In the genomic region with DNA sequence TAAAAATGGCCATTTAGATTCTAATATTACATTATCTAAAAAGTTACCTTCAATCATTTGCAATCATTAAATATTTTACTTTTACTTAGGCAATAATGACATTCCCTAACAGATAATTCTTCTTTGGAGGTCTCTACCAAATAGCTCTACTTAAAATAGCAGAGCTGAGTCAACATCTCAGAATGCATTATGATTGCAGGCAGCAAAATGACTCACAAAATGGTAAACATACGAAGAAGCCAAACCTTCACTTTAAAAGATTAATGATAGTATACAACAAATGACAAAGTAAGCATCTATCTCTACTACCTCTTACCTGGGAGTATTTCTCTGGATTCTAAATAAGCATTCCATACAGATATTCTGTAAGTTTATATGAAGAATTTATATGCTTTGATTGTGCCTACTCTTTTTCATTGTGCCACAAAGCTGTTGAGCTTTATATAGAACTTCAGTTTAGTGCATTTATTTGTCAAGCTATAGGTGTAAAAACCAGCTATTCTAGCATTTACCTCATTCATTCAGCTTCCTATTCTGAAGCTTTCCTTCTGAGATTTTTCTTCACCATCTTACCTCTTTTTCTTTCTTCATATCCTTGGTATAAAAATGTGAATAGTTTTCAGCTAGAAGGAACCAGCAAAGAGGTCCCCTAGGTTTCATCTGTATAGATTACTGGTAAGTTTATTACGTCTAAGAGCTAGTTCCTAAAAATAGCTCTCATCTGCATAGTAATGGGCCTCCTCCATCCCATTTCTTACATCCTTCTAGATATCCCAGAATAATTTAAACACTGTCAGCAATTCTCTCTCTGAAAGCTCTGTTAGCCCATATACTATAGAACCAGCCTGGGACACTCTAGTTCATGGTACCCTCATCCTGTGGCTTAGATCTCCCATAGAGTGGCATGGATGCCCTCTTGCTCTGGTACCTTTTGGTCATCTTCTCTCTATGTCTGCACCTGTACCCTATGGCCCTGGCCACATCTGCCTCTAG, we compare ENCODE assay signal across 16 cellular contexts. TPM values are rescaled to one million over a fixed set of nuclear protein-coding genes. Genes with fewer than 3 reads are reported as not detected.
A peak's percentile ranks its signal among the peaks of the same experiment; 100 is the strongest.
DNase-seq lines count a peak whose midpoint lies in the region; ATAC-seq and TF ChIP-seq lines count a peak whose summit lies in the region.
"Had no signal": no experiment of that assay in that cellular context is flagged by ENCODE, and none has a peak within 500 bp of the region (broad histone marks: within the 10 kb centered on the region; RNA-seq: fewer than 3 reads in every experiment).

No MANE protein-coding gene starts in this region.

- H3K27ac ChIP-seq in breast epithelium (no peak overlapping the region), SU-DHL-6 (ENCODE audit: low read depth, low read length) (no peak overlapping the region), H9 (ENCODE audit: insufficient read length, low read depth, low read length) (no peak overlapping the region)
- H3K27ac ChIP-seq: sigmoid colon, tibial artery had no signal

- H2AFZ ChIP-seq in SU-DHL-6 (ENCODE audit: low read depth, low read length, severe bottlenecking) (peak overlapping the region; percentile 20), H9 (ENCODE audit: low read length) (no peak overlapping the region)

- no peak overlapping the region for H3K14ac ChIP-seq in H9 (ENCODE audit: insufficient read depth, low read length)

- DNase-seq in MCF 10A (ENCODE audit: unreplicated experiment) (peak; percentile 62), breast epithelium (ENCODE audit: low spot score in 2 of 2) (no peak), fibroblast of the aortic adventitia (ENCODE audit: low read depth) (peak; percentile 85), smooth muscle cell of the brain vasculature (ENCODE audit: low read depth, low spot score) (peak; percentile 9), H9 (no peak), cerebellar nuclear complex (lab: John Stamatoyannopoulos, UW) (no peak)
- DNase-seq: activated CD8-positive, alpha-beta memory T cell treated with anti-CD3 and anti-CD28 coated beads for 24 hours; activated naive CD4-positive, alpha-beta T cell treated with anti-CD3 and anti-CD28 coated beads, Interleukin-2, amount 50 U/mL, for 16 hours; NCI-H146; NK-92 treated with Interleukin-12 subunit alpha and Interleukin-12 subunit beta, amount 100 ng/mL, for 24 hours; sigmoid colon; tibial artery had no signal

- no peak overlapping the region for H3K18ac ChIP-seq in H9 (ENCODE audit: insufficient read length, low read depth, low read length)

- no peaks in the 10 kb centered on the region for H3K4me1 ChIP-seq in breast epithelium
- H3K4me1 ChIP-seq in H9 (ENCODE audit: insufficient read depth, low read length), result no peaks in the 10 kb centered on the region; the same call in 1 of the 2 replicates

- H3K36me3 ChIP-seq in breast epithelium (no peaks in the 10 kb centered on the region), SU-DHL-6 (ENCODE audit: low read length) (no peaks in the 10 kb centered on the region)
- H3K36me3 ChIP-seq: sigmoid colon, tibial artery had no signal

- H2AK5ac ChIP-seq in H9 (ENCODE audit: insufficient read length, low read length), result no peak overlapping the region

- no peak overlapping the region for H3K4me2 ChIP-seq in SU-DHL-6 (ENCODE audit: low read depth, low read length, poor library complexity, severe bottlenecking)
- no peak overlapping the region for H3K4me2 ChIP-seq in H9 (ENCODE audit: insufficient read depth, insufficient read length, low read length)

- no peak overlapping the region for H3K56ac ChIP-seq in H9 (ENCODE audit: insufficient read length, low read depth, low read length)

- WGBS in H9 (ENCODE audit: extremely low coverage, insufficient read length, low lambda C conversion rate), result no CpG with 5 or more reads among the region's 2 CpGs

- H3K23me2 ChIP-seq in H9 (ENCODE audit: insufficient read length, low read depth, low read length, poor library complexity, severe bottlenecking), result no peaks in the 10 kb centered on the region

- H3K4me1 Mint-ChIP-seq in MCF 10A (ENCODE audit: insufficient read depth, unreplicated experiment) (no peaks in the 10 kb centered on the region), H9 (peaks cover 15 to 19% of the 10 kb centered on the region in 2 experiments)

- H4K5ac ChIP-seq in H9 (ENCODE audit: insufficient read length, low read depth, low read length), result no peak overlapping the region

- H3K79me1 ChIP-seq in H9 (ENCODE audit: insufficient read depth, low read depth, low read length, poor library complexity, severe bottlenecking), result no peaks in the 10 kb centered on the region

- H3K27me3 ChIP-seq in breast epithelium, result no peaks in the 10 kb centered on the region
- H3K27me3 ChIP-seq in SU-DHL-6 (ENCODE audit: low read length), result no peaks in the 10 kb centered on the region
- peaks cover 8% of the 10 kb centered on the region; the same call in 1 of the 2 replicates for H3K27me3 ChIP-seq in H9 (ENCODE audit: insufficient read depth, low read length)
- H3K27me3 ChIP-seq: sigmoid colon had no signal

- intact Hi-C loops in MCF 10A (cut with micrococcal nuclease), result no loop called here
- intact Hi-C loops in breast epithelium (cut with DNase I; ENCODE audit: low total_unique reads), result no loop called here

- no peak for TF ChIP-seq POLR2A in breast epithelium (IDR thresholded peaks at IDR 0.05)

- H3K9me3 Mint-ChIP-seq in MCF 10A (ENCODE audit: unreplicated experiment), result no peaks in the 10 kb centered on the region
- no peaks in the 10 kb centered on the region; a peak in 1 of 5 replicates for H3K9me3 Mint-ChIP-seq in H9

- H3F3A ChIP-seq in SU-DHL-6 (ENCODE audit: insufficient read depth), result no peaks in the 10 kb centered on the region

- no peak overlapping the region for H2BK20ac ChIP-seq in H9 (ENCODE audit: low read depth, low read length, poor library complexity, severe bottlenecking)

- H2BK12ac ChIP-seq in H9 (ENCODE audit: insufficient read length, low read depth, low read length), result no peak overlapping the region

- H3K79me2 ChIP-seq in SU-DHL-6 (ENCODE audit: insufficient read depth, low read length) (no peaks in the 10 kb centered on the region), H9 (ENCODE audit: insufficient read depth, low read length) (no peaks in the 10 kb centered on the region)

- H4K8ac ChIP-seq in H9 (replicated peaks; ENCODE audit: insufficient read length, low read depth, low read length), result no peak overlapping the region

- no peak overlapping the region for H2BK15ac ChIP-seq in H9 (ENCODE audit: low read depth, low read length)

- H3K4ac ChIP-seq in H9 (ENCODE audit: low read depth, low read length), result no peak overlapping the region

- no TSS peak for BruUV-seq in MCF 10A (replicated peaks; lab: Mats Ljungman, UMichigan)

- TF ChIP-seq CTCF in MCF 10A (IDR thresholded peaks at IDR 0.05; ENCODE audit: unreplicated experiment) (no peak), breast epithelium (IDR thresholded peaks at IDR 0.05) (no peak), SU-DHL-6 (IDR thresholded peaks at IDR 0.05; ENCODE audit: insufficient read depth, low read length, poor library complexity, severe bottlenecking) (no peak), fibroblast of the aortic adventitia (IDR thresholded peaks at IDR 0.05; ENCODE audit: insufficient read depth, low read length) (no peak), H9 (conservative IDR thresholded peaks at IDR 0.05) (no peak)

- no peak overlapping the region for H3K23ac ChIP-seq in H9 (ENCODE audit: insufficient read length, low read depth, low read length)

- H3K9me2 ChIP-seq in SU-DHL-6 (replicated peaks; ENCODE audit: insufficient read depth, low read length), result no peaks in the 10 kb centered on the region

- H3T11ph ChIP-seq in H9 (ENCODE audit: low read length), result no peak overlapping the region

- H3K27me3 Mint-ChIP-seq in MCF 10A (ENCODE audit: insufficient read depth, unreplicated experiment), result no peaks in the 10 kb centered on the region
- H3K27me3 Mint-ChIP-seq in H9 (ENCODE audit: low read depth), result peaks cover 37% of the 10 kb centered on the region

- H2BK5ac ChIP-seq in H9 (ENCODE audit: insufficient read length, low read length), result no peak overlapping the region

- POLR2A ChIA-PET in MCF 10A (lab: Yijun Ruan, JAX), result interaction anchor here (0.7 to 2.3 kb wide), 7 partner anchors 11 to 133 kb away, joined by 3 to 14 read pairs (median 4); partner anchors contain the start of genes SPATA4 and SPCS3

- no peak overlapping the region for H4K91ac ChIP-seq in H9 (ENCODE audit: insufficient read length, low read depth, low read length)

- no peak overlapping the region for H3K4me3 Mint-ChIP-seq in MCF 10A (ENCODE audit: unreplicated experiment)
- no peak overlapping the region for H3K4me3 Mint-ChIP-seq in H9

- H3K9ac ChIP-seq in SU-DHL-6 (ENCODE audit: low read length), result no peak overlapping the region
- no peak overlapping the region for H3K9ac ChIP-seq in H9 (ENCODE audit: extremely low read depth, insufficient read length, low read length)

- H2BK120ac ChIP-seq in H9 (ENCODE audit: low read depth, low read length, poor library complexity, severe bottlenecking), result no peak overlapping the region

- no peaks in the 10 kb centered on the region for H4K20me1 ChIP-seq in SU-DHL-6 (ENCODE audit: low read depth, low read length)
- H4K20me1 ChIP-seq in H9 (ENCODE audit: control insufficient read depth, insufficient read depth, insufficient read length), result no peaks in the 10 kb centered on the region

- H3K4me3 ChIP-seq in breast epithelium, result no peak overlapping the region
- no peak overlapping the region for H3K4me3 ChIP-seq in SU-DHL-6 (ENCODE audit: insufficient read depth, low read length, poor library complexity, severe bottlenecking)
- no peak overlapping the region for H3K4me3 ChIP-seq in fibroblast of the aortic adventitia (ENCODE audit: low read depth, low read length)
- H3K4me3 ChIP-seq: sigmoid colon, tibial artery had no signal

- no peaks in the 10 kb centered on the region for H3K36me3 Mint-ChIP-seq in MCF 10A (ENCODE audit: insufficient read depth, unreplicated experiment)
- H3K36me3 Mint-ChIP-seq in H9 (ENCODE audit: insufficient read depth in 1 of 3, low read depth in 3 of 3), result no peaks in the 10 kb centered on the region

- no peak for ATAC-seq in HG02870 (IDR thresholded peaks at IDR 0.05; ENCODE audit: unreplicated experiment)

- CTCF ChIA-PET in MCF 10A (lab: Yijun Ruan, JAX), result interaction anchor here (0.5 to 1.4 kb wide), 3 partner anchors 11 to 700 kb away, joined by 3 to 6 read pairs (median 3); no protein-coding TSS in a partner anchor

- H3K27ac Mint-ChIP-seq in MCF 10A (ENCODE audit: low read depth, unreplicated experiment) (no peak overlapping the region), H9 (no peak overlapping the region)

- H3K9me3 ChIP-seq in breast epithelium (no peaks in the 10 kb centered on the region), SU-DHL-6 (ENCODE audit: insufficient read depth, low read length) (no peaks in the 10 kb centered on the region), H9 (ENCODE audit: control insufficient read depth, low read depth, low read length) (no peaks in the 10 kb centered on the region)
- H3K9me3 ChIP-seq: sigmoid colon, tibial artery had no signal

RNA-seq across cellular contexts. Expression of gene SPCS3, which starts 17.2 kb away (rescaled TPM):
- total RNA-seq in MCF 10A (2022) (126 and 169 TPM in 2 replicates), breast epithelium (10 to 100 TPM; 53.1 to 80.2 (median 75.1) TPM), fibroblast of the aortic adventitia (ENCODE audit: low replicate concordance) (45.5 and 148 TPM in 2 replicates), H9 (2021) (109 and 113 TPM in 2 replicates)

RNA-seq across cellular contexts. Expression of gene ASB5, which starts 33.6 kb away (rescaled TPM):
- not detected in 2 replicates for total RNA-seq in MCF 10A (2022)
- total RNA-seq in breast epithelium, result not detected
- total RNA-seq in fibroblast of the aortic adventitia (ENCODE audit: low replicate concordance), result 0.09 TPM in 1 of 2 replicates, not detected in the other
- total RNA-seq in H9 (2021), result not detected in 2 replicates
- total RNA-seq: G401; T-helper 2 cell treated with Interferon-gamma antibody and Interleukin-4, amounts not matched to agents 100 ng/mL and 5 ng/mL, for 36 hours had no signal

Comparison
In these comparisons a context has a peak if more than half of its experiments do, and no peak if none do; other contexts are left out.
1. DNase-seq: peak in MCF 10A (single experiment), fibroblast of the aortic adventitia (single experiment) and smooth muscle cell of the brain vasculature (single experiment); none in breast epithelium (0 of 2), H9 (single experiment) and cerebellar nuclear complex (0 of 2).